In the genomic region with DNA sequence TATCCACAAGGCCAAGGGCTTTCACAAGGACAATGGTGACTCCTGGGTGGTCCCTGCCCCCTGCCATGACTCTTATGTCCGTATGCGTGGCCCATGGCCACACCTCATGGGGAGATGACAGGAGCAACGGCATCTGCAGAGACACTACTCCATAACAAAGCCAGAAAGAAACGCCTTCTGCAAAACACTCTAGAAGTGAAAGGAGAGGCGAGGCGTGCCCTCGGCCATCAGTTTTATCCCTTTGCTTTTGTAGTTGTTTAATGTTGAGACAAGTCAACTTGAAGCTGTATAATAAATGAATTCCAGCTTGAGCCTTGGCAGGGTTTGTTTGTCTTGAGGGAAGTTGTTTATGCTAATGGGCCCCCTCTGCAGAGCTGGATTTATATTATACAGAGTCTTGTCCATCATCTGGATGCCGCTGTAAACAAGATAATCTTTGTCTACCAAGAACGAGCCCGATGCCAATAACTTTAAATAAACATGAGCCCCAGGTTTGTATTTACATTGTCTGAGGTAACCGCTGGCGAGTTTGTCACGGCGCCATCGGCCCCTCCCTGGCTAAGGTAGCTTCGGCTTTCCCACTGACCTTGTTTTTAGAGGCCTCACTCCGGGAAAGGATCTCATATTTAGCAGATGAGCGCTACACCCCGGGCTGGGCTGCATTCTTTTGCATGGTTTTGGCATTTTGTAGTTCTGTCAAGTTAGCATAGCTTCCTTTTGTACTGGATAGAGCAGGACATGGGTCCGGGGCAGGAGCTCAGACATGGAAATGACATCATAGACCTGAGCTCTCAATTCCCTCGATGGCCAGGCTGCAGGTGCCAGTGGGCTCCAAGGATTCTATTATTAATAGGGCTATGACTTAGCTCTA, we compare ENCODE assay signal across 18 cellular contexts.
DNase-seq lines count a peak whose midpoint lies in the region; ATAC-seq, FAIRE-seq and TF ChIP-seq lines count a peak whose summit lies in the region.
"Had no signal": no experiment of that assay in that cellular context is flagged by ENCODE, and none has a peak within 500 bp of the region (broad histone marks: within the 10 kb centered on the region; RNA-seq: fewer than 3 reads in every experiment).

No MANE protein-coding gene starts in this region.

- TF ChIP-seq RAD21 in A549 (conservative IDR thresholded peaks at IDR 0.05 in 1 of 2, IDR thresholded peaks at IDR 0.05 in 1 of 2) = no peak

- no peaks in the 10 kb centered on the region for H3K36me3 ChIP-seq in adipocyte (ENCODE audit: control insufficient read depth, insufficient read depth, low read length, severe bottlenecking)
- no peaks in the 10 kb centered on the region for H3K36me3 ChIP-seq in mucosa of rectum (ENCODE audit: control insufficient read depth in 2 of 2, insufficient read depth in 2 of 2, low read length in 2 of 2)
- H3K36me3 ChIP-seq: spleen had no signal

- no peak for FAIRE-seq in A549 (lab: Jason Lieb, UNC)

- peaks cover 19% of the 10 kb centered on the region for H3K4me1 ChIP-seq in A549
- H3K4me1 ChIP-seq in adipocyte (ENCODE audit: control insufficient read depth, insufficient read depth, low read length) = no peaks in the 10 kb centered on the region
- peaks cover 6 to 9% of the 10 kb centered on the region in 2 donors for H3K4me1 ChIP-seq in mucosa of rectum (ENCODE audit: control insufficient read depth in 2 of 2, insufficient read depth in 2 of 2, low read length in 2 of 2)
- H3K4me1 ChIP-seq: spleen had no signal

- H3K9ac ChIP-seq in adipocyte (ENCODE audit: low read length) (no peak overlapping the region), mucosa of rectum (ENCODE audit: low read depth in 1 of 2, low read length in 2 of 2) (no peak overlapping the region)

- WGBS in A549 (ENCODE audit: missing lambda C conversion rate) = 15% methylated on average over 21 of the region's 21 CpGs

- no peak for TF ChIP-seq POLR2A in A549 (IDR thresholded peaks at IDR 0.05; ENCODE audit: low read length)

- DNase-seq in A549 (ENCODE audit: low read depth in 1 of 2, low spot score in 1 of 2) = peak in 1 of 2 experiments; percentile 76
- DNase-seq in M059J (ENCODE audit: low read depth) = peak; percentile 51
- peak; percentile 25 for DNase-seq in adipocyte (ENCODE audit: low read depth)
- no peak for DNase-seq in stimulated activated CD4-positive, alpha-beta T cell treated with anti-CD3 and anti-CD28 coated beads, Interleukin-2, amount 100 ng/mL, for 24 hours
- no peak for DNase-seq in 8988T
- DNase-seq: activated CD4-positive, alpha-beta T cell treated with anti-CD3 and anti-CD28 coated beads for 4 hours; activated T-cell treated with anti-CD3 and anti-CD28 coated beads, Interleukin-2, amount 50 U/mL, for 1 hour; AML-193; mesendoderm; NCI-H2227 treated with DMSO at 0.1 percent for 48 hours; occipital lobe; RPMI8226; spleen; substantia nigra; T-helper 2 cell had no signal

- CTCF ChIA-PET in A549 (lab: Yijun Ruan, JAX) = interaction anchor here (0.6 to 2.0 kb wide), 2 partner anchors 9 to 1375 kb away, joined by 3 to 6 read pairs; no protein-coding TSS in a partner anchor

- TF ChIP-seq CTCF in A549 (IDR thresholded peaks at IDR 0.05) = no peak

- H3K4me2 ChIP-seq in A549 = peak overlapping the region; percentile 58

- TF ChIP-seq EP300 in A549 (IDR thresholded peaks at IDR 0.05) = no peak

- H3K4me3 ChIP-seq in A549 (no peak overlapping the region), adipocyte (ENCODE audit: low read length) (no peak overlapping the region), mucosa of rectum (ENCODE audit: low read length in 2 of 2) (no peak overlapping the region)
- H3K4me3 ChIP-seq: spleen had no signal

- H3K27me3 ChIP-seq in adipocyte (replicated peaks; ENCODE audit: control insufficient read depth, insufficient read depth, low read length) = peaks cover 13% of the 10 kb centered on the region
- no peaks in the 10 kb centered on the region for H3K27me3 ChIP-seq in mucosa of rectum (ENCODE audit: control insufficient read depth in 2 of 2, insufficient read depth in 2 of 2, low read length in 2 of 2)
- H3K27me3 ChIP-seq: spleen had no signal

- POLR2A ChIA-PET in A549 (lab: Yijun Ruan, JAX) = no interaction called here

- H3K27ac ChIP-seq in A549 (peak overlapping the region; percentile 26 to 40; a peak in 4 of 6 replicates), mucosa of rectum (ENCODE audit: low read depth in 2 of 2, low read length in 2 of 2) (peak overlapping the region; percentile 52)
- H3K27ac ChIP-seq: spleen had no signal

- H3K9me3 ChIP-seq in A549 (peaks cover 18% of the 10 kb centered on the region), adipocyte (ENCODE audit: control insufficient read depth, low read length) (peaks cover 17% of the 10 kb centered on the region), mucosa of rectum (ENCODE audit: control insufficient read depth in 2 of 2, low read length in 2 of 2) (no peaks in the 10 kb centered on the region)

- ATAC-seq in A549 (peak; percentile 49 to 78; a peak in 5 of 6 replicates), GM21717 (IDR thresholded peaks at IDR 0.05; ENCODE audit: unreplicated experiment) (no peak), HG02588 (IDR thresholded peaks at IDR 0.05; ENCODE audit: unreplicated experiment) (no peak)

TF ChIP-seq in A549, 52 proteins besides CTCF, POLR2A, EP300 and RAD21:
- TF ChIP-seq BCL3 (IDR thresholded peaks at IDR 0.05) = no peak
- TF ChIP-seq GATA3 (IDR thresholded peaks at IDR 0.05; ENCODE audit: borderline replicate concordance) = peak; percentile 76

Comparison
In these comparisons a context has a peak if more than half of its experiments do, and no peak if none do; other contexts are left out.
1. ATAC-seq: peak in A549 (2 of 2); none in GM21717 (single experiment) and HG02588 (single experiment).
2. DNase-seq: peak in M059J (single experiment) and adipocyte (single experiment); none in stimulated activated CD4-positive, alpha-beta T cell treated with anti-CD3 and anti-CD28 coated beads, Interleukin-2, amount 100 ng/mL, for 24 hours (0 of 2) and 8988T (single experiment).